In the genomic region with DNA sequence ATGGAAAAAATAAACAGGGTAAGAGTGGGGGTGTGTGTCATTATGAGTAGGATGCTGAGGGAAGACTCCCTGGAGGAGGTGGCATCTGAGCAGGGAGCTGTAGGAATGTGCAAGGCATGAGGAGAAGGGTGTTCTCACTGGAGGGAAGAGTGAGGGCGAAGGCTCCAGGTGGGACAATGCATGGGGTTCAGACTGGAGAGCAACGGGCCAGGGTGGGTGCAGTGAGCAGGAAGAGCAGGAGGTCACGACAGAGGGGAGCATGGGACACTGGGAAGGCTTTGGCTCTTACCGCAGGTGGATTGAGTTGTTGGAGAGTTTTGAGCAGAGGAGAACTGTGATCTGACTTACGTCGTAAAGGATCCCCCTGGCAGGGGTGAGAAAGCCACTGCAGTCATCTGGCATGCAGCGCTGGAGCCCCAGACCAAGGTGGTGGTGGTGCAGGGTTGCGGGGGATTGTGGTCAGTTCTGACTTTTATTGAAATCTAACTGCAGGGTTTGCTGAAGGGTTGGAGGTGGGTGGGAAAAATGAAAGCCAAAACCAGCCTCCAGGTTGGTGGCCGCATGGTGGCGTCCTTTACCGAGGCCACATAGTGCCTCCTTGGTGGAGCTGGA, we compare ENCODE assay signal across 24 cellular contexts. TPM values are rescaled to one million over a fixed set of nuclear protein-coding genes. Genes with fewer than 3 reads are reported as not detected.
"Had no signal": no experiment of that assay in that cellular context is flagged by ENCODE, and none has a peak within 500 bp of the region (broad histone marks: within the 10 kb centered on the region; RNA-seq: fewer than 3 reads in every experiment).

No MANE protein-coding gene starts in this region.

RNA-seq across cellular contexts. Expression of gene GSTT2B, which starts 8.1 kb away (rescaled TPM):
- total RNA-seq: naive thymus-derived CD4-positive, alpha-beta T cell; natural killer cell treated with Interleukin-12 subunit alpha and Interleukin-12 subunit beta and Interleukin-15 and Interleukin-18, amount 100 ng/mL, for 72 hours had no signal
- polyA plus RNA-seq: immature natural killer cell; naive thymus-derived CD4-positive, alpha-beta T cell; neural cell had no signal

RNA-seq across cellular contexts. Expression of gene DDTL, which starts 13.8 kb away (rescaled TPM):
- total RNA-seq: myocyte had no signal
- polyA plus RNA-seq: mammary epithelial cell had no signal

RNA-seq across cellular contexts. Expression of gene GSTT2, which starts 27.0 kb away (rescaled TPM):
- total RNA-seq: mesenteric fat pad; mucosa of descending colon; myocyte; naive thymus-derived CD4-positive, alpha-beta T cell; occipital lobe; sigmoid colon; subcutaneous adipose tissue; thoracic aorta; uterus had no signal
- polyA plus RNA-seq: immature natural killer cell; naive thymus-derived CD4-positive, alpha-beta T cell; neural cell had no signal

RNA-seq across cellular contexts. Expression of gene GSTT4, which starts 52.4 kb away (rescaled TPM):
- total RNA-seq: kidney; left colon; left lung; liver; lower lobe of right lung; mammary epithelial cell; mesenteric fat pad; mucosa of descending colon; myocyte; naive thymus-derived CD4-positive, alpha-beta T cell; natural killer cell treated with Interleukin-12 subunit alpha and Interleukin-12 subunit beta and Interleukin-15 and Interleukin-18, amount 100 ng/mL, for 72 hours; occipital lobe; ovary; psoas muscle; sigmoid colon; spleen; subcutaneous adipose tissue; suprapubic skin; thoracic aorta; ureter; uterus had no signal
- polyA plus RNA-seq: immature natural killer cell; liver; mammary epithelial cell; naive thymus-derived CD4-positive, alpha-beta T cell; neural cell; ovary; psoas muscle; sigmoid colon; small intestine; spleen had no signal
